In genomic region chr3:41575754-41576153, GRCh38 we compare ENCODE assay signal across 2 cellular contexts.
TF ChIP-seq lines count a peak whose summit lies in the region.

No MANE protein-coding gene starts in this region.

TF ChIP-seq in GM23338, 12 proteins besides CTCF, POLR2A, EP300 and RAD21:
- TF ChIP-seq ZNF114 (CRISPR knock-in tag; IDR thresholded peaks at IDR 0.05) (no peak), ZNF331 (CRISPR knock-in tag; IDR thresholded peaks at IDR 0.05; ENCODE audit: low read depth) (no peak), REST (IDR thresholded peaks at IDR 0.05; ENCODE audit: unreplicated experiment) (no peak), CREB1 (CRISPR knock-in tag; IDR thresholded peaks at IDR 0.05; ENCODE audit: low read depth) (no peak), ZNF462 (CRISPR knock-in tag; IDR thresholded peaks at IDR 0.05) (no peak), EZH2phosphoT487 (IDR thresholded peaks at IDR 0.05; ENCODE audit: unreplicated experiment) (no peak), NANOG (IDR thresholded peaks at IDR 0.05; ENCODE audit: borderline replicate concordance) (no peak)
TF ChIP-seq in GM23338: peak in this region for 0.

TF ChIP-seq in H1, 55 proteins besides CTCF, POLR2A, EP300 and RAD21:
- TF ChIP-seq HDAC6 (IDR thresholded peaks at IDR 0.05; ENCODE audit: low read depth, low read length): no peak
- TF ChIP-seq SP1 (IDR thresholded peaks at IDR 0.05; ENCODE audit: low read depth, low read length): no peak
- no peak for TF ChIP-seq CEBPB (IDR thresholded peaks at IDR 0.05; ENCODE audit: low read depth, low read length)
- TF ChIP-seq POU5F1 (IDR thresholded peaks at IDR 0.05; ENCODE audit: low read depth, low read length): no peak
- TF ChIP-seq ATF2 (IDR thresholded peaks at IDR 0.05; ENCODE audit: low read length): no peak
- TF ChIP-seq JUND (IDR thresholded peaks at IDR 0.05; ENCODE audit: low read length): no peak
- no peak for TF ChIP-seq SUZ12 (IDR thresholded peaks at IDR 0.05; ENCODE audit: low read length)
- TF ChIP-seq CBX8 (IDR thresholded peaks at IDR 0.05; ENCODE audit: borderline replicate concordance, low read depth, low read length): no peak
- TF ChIP-seq FOSL1 (IDR thresholded peaks at IDR 0.05; ENCODE audit: insufficient read depth, low read depth, low read length): no peak
- no peak for TF ChIP-seq SIX5 (IDR thresholded peaks at IDR 0.05; ENCODE audit: low read depth, low read length)
- no peak for TF ChIP-seq SIRT6 (IDR thresholded peaks at IDR 0.05; ENCODE audit: low read length)
- no peak for TF ChIP-seq ATF3 (IDR thresholded peaks at IDR 0.05; ENCODE audit: insufficient read depth, low read depth, low read length)
- no peak for TF ChIP-seq TEAD4 (IDR thresholded peaks at IDR 0.05; ENCODE audit: low read depth, low read length)
- TF ChIP-seq BRCA1 (IDR thresholded peaks at IDR 0.05; ENCODE audit: low read depth, low read length): no peak
- TF ChIP-seq SIN3A (conservative IDR thresholded peaks at IDR 0.05 in 1 of 2, IDR thresholded peaks at IDR 0.05 in 1 of 2; ENCODE audit: low read depth in 1 of 2, low read length in 2 of 2): no peak
- no peak for TF ChIP-seq PHF8 (conservative IDR thresholded peaks at IDR 0.05; ENCODE audit: low read depth, low read length)
- no peak for TF ChIP-seq EZH2 (IDR thresholded peaks at IDR 0.05; ENCODE audit: low read depth, low read length, severe bottlenecking)
